In the genomic region with DNA sequence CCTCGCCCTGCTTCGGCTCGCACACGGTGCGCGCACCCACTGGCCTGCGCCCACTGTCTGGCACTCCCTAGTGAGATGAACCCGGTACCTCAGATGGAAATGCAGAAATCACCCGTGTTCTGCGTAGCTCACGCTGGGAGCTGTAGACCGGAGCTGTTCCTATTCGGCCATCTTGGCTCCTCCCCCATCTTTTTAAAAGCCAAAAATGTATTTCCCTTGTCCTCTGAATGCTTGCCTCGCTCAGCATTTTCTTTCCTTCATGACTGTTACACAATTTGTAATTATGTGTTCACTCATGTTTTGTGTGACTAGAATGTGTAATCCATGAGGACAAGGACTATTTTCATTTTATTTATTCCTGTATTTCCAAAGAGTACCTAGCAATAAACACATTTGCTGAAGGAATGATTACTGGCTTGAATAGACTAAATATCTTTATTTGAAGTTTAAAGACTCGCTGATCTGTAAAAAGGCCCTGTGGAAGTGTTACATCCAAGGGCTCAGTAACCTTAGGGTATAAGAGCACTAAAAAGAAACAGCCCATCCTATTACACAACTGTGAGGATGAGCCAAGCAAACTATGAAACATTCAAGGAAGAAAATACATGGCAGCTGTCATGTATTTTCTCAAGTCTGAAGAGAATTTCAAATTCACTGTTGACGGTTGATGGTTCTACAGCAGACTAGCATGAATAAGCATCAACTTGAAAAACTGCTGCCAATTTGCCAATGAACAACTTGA, we compare ENCODE assay signal across 20 cellular contexts.
A peak's percentile ranks its signal among the peaks of the same experiment; 100 is the strongest.
DNase-seq lines count a peak whose midpoint lies in the region; ATAC-seq and TF ChIP-seq lines count a peak whose summit lies in the region.
"Had no signal": no experiment of that assay in that cellular context is flagged by ENCODE, and none has a peak within 500 bp of the region (broad histone marks: within the 10 kb centered on the region; RNA-seq: fewer than 3 reads in every experiment).

No MANE protein-coding gene starts in this region.

- no peaks in the 10 kb centered on the region for H3K27me3 ChIP-seq in NT2/D1 (ENCODE audit: insufficient read depth, insufficient read length)
- H3K27me3 ChIP-seq in neural cell (ENCODE audit: insufficient read depth, low read depth, low read length): no peaks in the 10 kb centered on the region
- H3K27me3 ChIP-seq: BLaER1 treated with 17β-estradiol and CSF1 and Interleukin-3, amounts not matched to agents 10 nM and 100 nM; MG63; vagina had no signal

- no peaks in the 10 kb centered on the region for H3K9me2 ChIP-seq in neural cell (ENCODE audit: insufficient read depth, low read length)

- H3K4me1 ChIP-seq in ES-I3 (ENCODE audit: insufficient read depth, low read length): peaks cover 5% of the 10 kb centered on the region; the same call in 1 of the 2 replicates
- H3K4me1 ChIP-seq in NT2/D1 (ENCODE audit: insufficient read depth, insufficient read length): no peaks in the 10 kb centered on the region
- H3K4me1 ChIP-seq: left ventricle myocardium inferior, vagina had no signal

- TF ChIP-seq EP300 in neural cell (conservative IDR thresholded peaks at IDR 0.05; ENCODE audit: poor library complexity, severe bottlenecking): peak; percentile 84

- peak overlapping the region; percentile 54; the same call in 1 of the 2 replicates for H3K9ac ChIP-seq in ES-I3 (ENCODE audit: low read depth, low read length)
- no peak overlapping the region for H3K9ac ChIP-seq in NT2/D1 (ENCODE audit: insufficient read length, low read depth)
- H3K9ac ChIP-seq in neural cell (ENCODE audit: low read length): no peak overlapping the region
- H3K9ac ChIP-seq: BLaER1 treated with 17β-estradiol and CSF1 and Interleukin-3, amounts not matched to agents 10 nM and 100 nM had no signal

- H4K20me1 ChIP-seq in neural cell (ENCODE audit: insufficient read depth): no peaks in the 10 kb centered on the region
- H4K20me1 ChIP-seq: BLaER1 treated with 17β-estradiol and CSF1 and Interleukin-3, amounts not matched to agents 10 nM and 100 nM had no signal

- H3K4me2 ChIP-seq in neural cell (ENCODE audit: low read length): no peak overlapping the region
- H3K4me2 ChIP-seq: BLaER1 treated with 17β-estradiol and CSF1 and Interleukin-3, amounts not matched to agents 10 nM and 100 nM had no signal

- no peak for TF ChIP-seq CTCF in neural cell (IDR thresholded peaks at IDR 0.05; ENCODE audit: poor library complexity, severe bottlenecking)

- H3K36me3 ChIP-seq in ES-I3 (ENCODE audit: insufficient read depth, low read length): 0 out of 2 replicates have a peak, but pooled peaks cover 3% of the 10 kb centered on the region
- no peaks in the 10 kb centered on the region for H3K36me3 ChIP-seq in NT2/D1 (ENCODE audit: insufficient read depth, insufficient read length, low read length)
- no peaks in the 10 kb centered on the region for H3K36me3 ChIP-seq in neural cell (ENCODE audit: insufficient read depth, low read length)
- H3K36me3 ChIP-seq: BLaER1 treated with 17β-estradiol and CSF1 and Interleukin-3, amounts not matched to agents 10 nM and 100 nM; MG63; vagina had no signal

- peak overlapping the region; percentile 40 for H3K4me3 ChIP-seq in NT2/D1 (ENCODE audit: insufficient read length, low read depth)
- H3K4me3 ChIP-seq in neural cell (ENCODE audit: low read length): no peak overlapping the region
- H3K4me3 ChIP-seq: BLaER1 treated with 17β-estradiol and CSF1 and Interleukin-3, amounts not matched to agents 10 nM and 100 nM; left ventricle myocardium inferior; MG63 had no signal

- peak; percentile 77 for ATAC-seq in esophagus mucosa
- ATAC-seq: activated naive CD4-positive, alpha-beta T cell treated with anti-CD3 and anti-CD28 coated beads, Interleukin-2, amount 50 U/mL, for 72 hours had no signal

- peak overlapping the region; percentile 72 for H3K27ac ChIP-seq in neural cell (ENCODE audit: low read length)
- H3K27ac ChIP-seq: BLaER1 treated with 17β-estradiol and CSF1 and Interleukin-3, amounts not matched to agents 10 nM and 100 nM; left ventricle myocardium inferior; vagina had no signal

- H3K79me2 ChIP-seq in neural cell (replicated peaks; ENCODE audit: insufficient read depth, low read length): no peaks in the 10 kb centered on the region

- H3K9me3 ChIP-seq in ES-I3 (ENCODE audit: control insufficient read depth, insufficient read depth, low read length): no peaks in the 10 kb centered on the region
- peaks cover 12% of the 10 kb centered on the region for H3K9me3 ChIP-seq in NT2/D1 (ENCODE audit: insufficient read depth, low read length)
- no peaks in the 10 kb centered on the region for H3K9me3 ChIP-seq in neural cell (ENCODE audit: low read length)
- H3K9me3 ChIP-seq: MG63, vagina had no signal

- no peak overlapping the region for H2AFZ ChIP-seq in neural cell (ENCODE audit: low read depth, low read length)

- DNase-seq in NT2/D1 (ENCODE audit: low read depth, low spot score) (no peak), A172 (ENCODE audit: low spot score) (no peak), SIG-M5 (lab: John Stamatoyannopoulos, UW) (no peak), NCI-H345 (lab: John Stamatoyannopoulos, UW) (no peak)
- DNase-seq in stimulated activated CD4-positive, alpha-beta T cell treated with anti-CD3 and anti-CD28 coated beads, Interleukin-4, amount 100 ng/mL, for 4 hours: no peak
- DNase-seq: effector memory CD4-positive, alpha-beta T cell; EL; left ventricle myocardium inferior; MG63; NCI-H187; NCI-H446 treated with DMSO at 0.1 percent for 48 hours; NK-92 treated with Interleukin-12 subunit alpha and Interleukin-12 subunit beta, amount 100 ng/mL, for 24 hours; retina; SW 1271 had no signal

- TF ChIP-seq RAD21 in neural cell (conservative IDR thresholded peaks at IDR 0.05): no peak

- no peaks in the 10 kb centered on the region for H3F3A ChIP-seq in neural cell (ENCODE audit: insufficient read depth, low read length, poor library complexity, severe bottlenecking)

TF ChIP-seq in neural cell, 6 proteins besides CTCF, POLR2A, EP300 and RAD21:
- no peak for TF ChIP-seq EZH2 (IDR thresholded peaks at IDR 0.05; ENCODE audit: borderline replicate concordance, insufficient read depth, low read length, poor library complexity, severe bottlenecking)
- peak; percentile 15 for TF ChIP-seq POLR2AphosphoS5 (IDR thresholded peaks at IDR 0.05)
- TF ChIP-seq SMC3 (conservative IDR thresholded peaks at IDR 0.05; ENCODE audit: poor library complexity): peak; percentile 12
TF ChIP-seq in neural cell: peak in this region for 2.
